ENCODE assay signal across 1 cellular context in genomic region chr1:221344693-221345092, GRCh38.
TF ChIP-seq lines count a peak whose summit lies in the region.

No MANE protein-coding gene starts in this region.

TF ChIP-seq in IMR-90, 13 proteins besides CTCF, POLR2A, EP300 and RAD21 (continued from another document):
- TF ChIP-seq MXI1 (IDR thresholded peaks at IDR 0.05; ENCODE audit: borderline replicate concordance, low read depth, low read length) = no peak
- TF ChIP-seq MAFK (IDR thresholded peaks at IDR 0.05; ENCODE audit: low read depth, low read length) = no peak
- TF ChIP-seq CEBPB (IDR thresholded peaks at IDR 0.05; ENCODE audit: low read depth, low read length) = no peak
- no peak for TF ChIP-seq RFX5 (IDR thresholded peaks at IDR 0.05; ENCODE audit: low read depth, low read length)
- TF ChIP-seq CHD1 (IDR thresholded peaks at IDR 0.05; ENCODE audit: low read depth, low read length) = no peak
- no peak for TF ChIP-seq NFE2L2 (IDR thresholded peaks at IDR 0.05; ENCODE audit: low read depth, low read length)
- no peak for TF ChIP-seq SMC3 (IDR thresholded peaks at IDR 0.05; ENCODE audit: low read depth, low read length)
- TF ChIP-seq BHLHE40 (IDR thresholded peaks at IDR 0.05; ENCODE audit: low read depth, low read length) = no peak
- no peak for TF ChIP-seq ELK1 (IDR thresholded peaks at IDR 0.05; ENCODE audit: borderline replicate concordance, low read depth, low read length)
- no peak for TF ChIP-seq MAZ (IDR thresholded peaks at IDR 0.05; ENCODE audit: borderline replicate concordance, low read depth, low read length)
TF ChIP-seq in IMR-90: peak in this region for 0.
